Comparison of ENCODE assay signal across 14 cellular contexts in the genomic region with DNA sequence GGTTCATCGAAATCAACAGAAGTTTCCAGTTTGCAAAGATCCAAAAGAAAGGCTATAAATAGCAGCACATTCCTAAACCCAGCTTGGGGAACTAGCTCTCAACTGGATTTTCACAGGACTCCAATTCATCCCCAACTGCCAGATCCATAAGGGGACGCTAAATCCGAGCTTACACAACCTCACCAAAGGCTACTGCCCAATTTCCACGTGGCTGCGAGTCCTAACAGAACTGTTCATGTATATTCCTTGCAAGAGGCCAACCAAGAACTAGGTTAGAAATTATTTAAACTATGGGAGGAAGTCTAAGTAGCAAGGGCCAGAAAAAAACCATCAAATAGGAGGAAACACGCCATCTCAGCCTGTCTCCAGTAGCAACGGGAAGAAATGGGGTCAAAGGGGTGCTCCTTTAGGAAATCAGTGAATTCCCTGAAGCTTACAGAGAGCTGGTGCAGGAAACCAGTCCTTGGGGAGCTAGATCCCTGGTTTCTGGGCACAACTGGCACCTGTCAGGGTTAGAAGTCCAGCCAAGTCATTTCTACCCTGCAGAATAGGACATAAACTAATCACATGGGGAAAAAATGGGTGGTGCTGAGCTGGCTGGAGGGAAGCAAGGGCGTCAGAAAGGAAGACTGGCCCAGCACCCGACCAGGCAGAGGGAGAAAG. TPM values are rescaled to one million over a fixed set of nuclear protein-coding genes. Genes with fewer than 3 reads are reported as not detected.
DNase-seq lines count a peak whose midpoint lies in the region; ATAC-seq and TF ChIP-seq lines count a peak whose summit lies in the region.
"Had no signal": no experiment of that assay in that cellular context is flagged by ENCODE, and none has a peak within 500 bp of the region (broad histone marks: within the 10 kb centered on the region; RNA-seq: fewer than 3 reads in every experiment).

No MANE protein-coding gene starts in this region.

- no peaks in the 10 kb centered on the region for H3K9me3 Mint-ChIP-seq in neural crest cell
- H3K9me3 Mint-ChIP-seq: activated naive CD4-positive, alpha-beta T cell treated with anti-CD3 and anti-CD28 coated beads, Interleukin-2, amount 50 U/mL, for 24 hours; memory B cell had no signal

- intact Hi-C loops in Right ventricle myocardium inferior (cut with DNase I): loop anchor here (1.0 to 10.0 kb wide), 2 partner anchors 21 to 369 kb away; a partner anchor contains a TSS
- intact Hi-C loops in cardiac septum (cut with DNase I): loop anchor here (1.0 kb wide), 1 partner anchor 21 kb away; a partner anchor contains a TSS
- intact Hi-C loops in heart right ventricle (cut with DNase I): loop anchor here in 2 of 10 donors (2.0 to 10.0 kb wide), 2 partner anchors 19 to 229 kb away; a partner anchor contains a TSS
- intact Hi-C loops in aorta (cut with DNase I): loop anchor here in 1 of 2 donors (2.0 kb wide), 1 partner anchor 19 kb away; no protein-coding TSS in a partner anchor

- peaks cover 69% of the 10 kb centered on the region for H3K4me1 Mint-ChIP-seq in neural crest cell

- H3K36me3 ChIP-seq in heart right ventricle: no peaks in the 10 kb centered on the region
- H3K36me3 ChIP-seq in aorta (ENCODE audit: control insufficient read depth in 1 of 2, insufficient read depth in 2 of 2, low read length in 1 of 2): no peaks in the 10 kb centered on the region

- H3K4me1 ChIP-seq in heart right ventricle: peaks cover 24 to 80% (median 74%) of the 10 kb centered on the region in 9 donors
- H3K4me1 ChIP-seq in aorta (ENCODE audit: control insufficient read depth in 1 of 2, insufficient read depth in 2 of 2, low read length in 2 of 2): peaks cover 7 to 9% of the 10 kb centered on the region in 2 donors

- DNase-seq in Right ventricle myocardium inferior (ENCODE audit: missing footprints) (no peak), cardiac septum (ENCODE audit: low spot score) (no peak), heart right ventricle (peak in 1 of 2 donors; percentile 70), neural crest cell (ENCODE audit: low read depth, low spot score) (no peak), aorta (no peak), NCI-H226 (no peak), hippocampal formation (lab: John Stamatoyannopoulos, UW) (no peak)
- DNase-seq: activated CD4-positive, alpha-beta T cell treated with anti-CD3 and anti-CD28 coated beads for 48 hours; GOT3; MM.1S; stimulated activated naive CD4-positive, alpha-beta T cell had no signal

- TF ChIP-seq CTCF in heart right ventricle (IDR thresholded peaks at IDR 0.05): no peak
- TF ChIP-seq CTCF in neural crest cell (conservative IDR thresholded peaks at IDR 0.05): no peak

- no peak overlapping the region for H3K27ac Mint-ChIP-seq in neural crest cell (ENCODE audit: unreplicated experiment)
- H3K27ac Mint-ChIP-seq: memory B cell had no signal

- no peaks in the 10 kb centered on the region for H3K9me3 ChIP-seq in heart right ventricle
- H3K9me3 ChIP-seq in aorta (ENCODE audit: control insufficient read depth, low read length): no peaks in the 10 kb centered on the region

- peak; percentile 26 for ATAC-seq in Right ventricle myocardium inferior
- ATAC-seq in heart right ventricle: peak; percentile 29 to 66 (median 54)
- ATAC-seq in aorta (ENCODE audit: low FRiP score): peak; percentile 59
- ATAC-seq in GM18517 (IDR thresholded peaks at IDR 0.05; ENCODE audit: unreplicated experiment): no peak

- H3K27me3 Mint-ChIP-seq in neural crest cell (ENCODE audit: low read depth): no peaks in the 10 kb centered on the region
- H3K27me3 Mint-ChIP-seq: activated naive CD4-positive, alpha-beta T cell treated with anti-CD3 and anti-CD28 coated beads, Interleukin-2, amount 50 U/mL, for 24 hours; memory B cell had no signal

- H3K27ac ChIP-seq in heart right ventricle (peak overlapping the region; percentile 44 to 92 (median 74)), aorta (ENCODE audit: low read depth in 1 of 2, low read length in 2 of 2) (peak overlapping the region in 1 of 2 donors; percentile 7)

- peak overlapping the region in 1 of 10 donors; percentile 11 for H3K4me3 ChIP-seq in heart right ventricle
- H3K4me3 ChIP-seq in aorta (ENCODE audit: low read length in 2 of 2): no peak overlapping the region

- peak overlapping the region; percentile 56 for H3K4me3 Mint-ChIP-seq in neural crest cell
- H3K4me3 Mint-ChIP-seq: activated naive CD4-positive, alpha-beta T cell treated with anti-CD3 and anti-CD28 coated beads, Interleukin-2, amount 50 U/mL, for 24 hours; memory B cell had no signal

- WGBS in heart right ventricle, 2 donors: 29 to 31% methylated on average over 9 of the region's 9 CpGs
- WGBS in aorta, 2 donors: 36 to 42% methylated on average over 9 of the region's 9 CpGs

- peaks cover 2% of the 10 kb centered on the region for H3K36me3 Mint-ChIP-seq in neural crest cell (ENCODE audit: low read depth)
- H3K36me3 Mint-ChIP-seq: activated naive CD4-positive, alpha-beta T cell treated with anti-CD3 and anti-CD28 coated beads, Interleukin-2, amount 50 U/mL, for 24 hours; memory B cell had no signal

- H3K27me3 ChIP-seq in heart right ventricle (no peaks in the 10 kb centered on the region), aorta (ENCODE audit: control insufficient read depth in 1 of 2, insufficient read depth in 2 of 2, low read length in 1 of 2) (no peaks in the 10 kb centered on the region)

RNA-seq across cellular contexts. Expression of a gene that starts 20.7 kb away (rescaled TPM):
- total RNA-seq in Right ventricle myocardium inferior (23.6 TPM), cardiac septum (40.6 TPM), heart right ventricle (10 to 100 TPM; 18.1 to 39.9 (median 27.6) TPM), neural crest cell (30.3 and 33.6 TPM in 2 replicates), aorta (10 to 100 TPM; 33.2 to 42.5 TPM)
- polyA plus RNA-seq in heart right ventricle (1 to 10 TPM; 2.3 to 2.4 TPM), aorta (1 to 10 TPM; 1.3 to 1.4 TPM)
